6 cellular contexts compared by ENCODE assay signal in the genomic region with DNA sequence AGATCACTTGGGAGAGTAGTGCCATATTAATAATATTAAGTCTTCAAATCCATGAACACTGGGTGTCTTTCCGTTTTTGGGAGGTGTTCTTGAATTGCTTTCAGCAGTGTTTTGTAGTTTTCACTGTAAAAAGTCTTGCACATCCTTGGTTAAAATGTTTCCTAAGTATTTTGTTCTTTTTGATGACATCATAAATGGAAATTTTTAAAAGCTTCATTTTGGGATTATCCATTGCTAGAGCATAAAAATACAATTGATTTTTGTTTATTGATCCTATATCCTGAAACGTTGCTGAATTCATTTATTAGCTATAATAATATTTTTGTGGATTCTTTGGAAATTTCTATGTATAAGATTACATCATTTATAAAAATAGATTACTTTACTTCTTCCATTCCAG.
"Had no signal": no experiment of that assay in that cellular context is flagged by ENCODE, and none has a peak within 500 bp of the region (broad histone marks: within the 10 kb centered on the region; RNA-seq: fewer than 3 reads in every experiment).

No MANE protein-coding gene starts in this region.

- H3K4me3 ChIP-seq: K562 had no signal

- ATAC-seq: K562 had no signal

- H3K27ac ChIP-seq: HL-60 had no signal

- FAIRE-seq: HTR-8/SVneo, K562 had no signal

- DNase-seq: IMR-90, KBM-7, KG1 had no signal
